Comparison of ENCODE assay signal across 14 cellular contexts in genomic region chr10:110861476-110861875, GRCh38. TPM values are rescaled to one million over a fixed set of nuclear protein-coding genes. Genes with fewer than 3 reads are reported as not detected.
DNase-seq lines count a peak whose midpoint lies in the region; ATAC-seq and TF ChIP-seq lines count a peak whose summit lies in the region.
"Had no signal": no experiment of that assay in that cellular context is flagged by ENCODE, and none has a peak within 500 bp of the region (broad histone marks: within the 10 kb centered on the region; RNA-seq: fewer than 3 reads in every experiment).

No MANE protein-coding gene starts in this region.

- H3K27ac ChIP-seq in HL-60 (replicated peaks) (peak overlapping the region; percentile 86), hepatocyte (peak overlapping the region; percentile 95)

- intact Hi-C loops in activated CD4-positive, alpha-beta memory T cell treated with anti-CD3 and anti-CD28 coated beads for 36 hours (cut with micrococcal nuclease), result loop anchor here (5.0 to 10.0 kb wide), 2 partner anchors 131 to 447 kb away; no protein-coding TSS in a partner anchor

- H3K4me3 ChIP-seq in HL-60 (replicated peaks; ENCODE audit: insufficient read depth, low read length) (no peak overlapping the region), hepatocyte (no peak overlapping the region)
- H3K4me3 ChIP-seq: esophagus muscularis mucosa, right atrium auricular region had no signal

- H3K27me3 ChIP-seq in HL-60 (ENCODE audit: insufficient read depth, poor library complexity, severe bottlenecking) (no peaks in the 10 kb centered on the region), hepatocyte (no peaks in the 10 kb centered on the region)
- H3K27me3 ChIP-seq: esophagus muscularis mucosa, right atrium auricular region had no signal

- H3K36me3 Mint-ChIP-seq in activated CD4-positive, alpha-beta memory T cell treated with anti-CD3 and anti-CD28 coated beads for 36 hours, result peaks cover 1% of the 10 kb centered on the region
- H3K36me3 Mint-ChIP-seq in stimulated activated naive CD8-positive, alpha-beta T cell treated with anti-CD3 and anti-CD28 coated beads, Interleukin-15, Interleukin-2, amounts not matched to agents 100 ng/mL and 50 ng/mL, for 24 hours (ENCODE audit: low read depth), result no peaks in the 10 kb centered on the region
- H3K36me3 Mint-ChIP-seq: mesothelial cell of epicardium, WTC11 had no signal

- H3K4me3 Mint-ChIP-seq in activated CD4-positive, alpha-beta memory T cell treated with anti-CD3 and anti-CD28 coated beads for 36 hours, result no peak overlapping the region
- H3K4me3 Mint-ChIP-seq in stimulated activated naive CD8-positive, alpha-beta T cell treated with anti-CD3 and anti-CD28 coated beads, Interleukin-15, Interleukin-2, amounts not matched to agents 100 ng/mL and 50 ng/mL, for 24 hours, result no peak overlapping the region
- H3K4me3 Mint-ChIP-seq: mesothelial cell of epicardium, WTC11 had no signal

- no peaks in the 10 kb centered on the region for H3K9me3 Mint-ChIP-seq in activated CD4-positive, alpha-beta memory T cell treated with anti-CD3 and anti-CD28 coated beads for 36 hours
- no peaks in the 10 kb centered on the region for H3K9me3 Mint-ChIP-seq in stimulated activated naive CD8-positive, alpha-beta T cell treated with anti-CD3 and anti-CD28 coated beads, Interleukin-15, Interleukin-2, amounts not matched to agents 100 ng/mL and 50 ng/mL, for 24 hours
- H3K9me3 Mint-ChIP-seq: mesothelial cell of epicardium, WTC11 had no signal

- CTCF ChIA-PET in activated CD4-positive, alpha-beta memory T cell treated with anti-CD3 and anti-CD28 coated beads for 36 hours (lab: Charles Lee), result interaction anchor here (1.3 kb wide), 1 partner anchor 10 kb away, joined by 6 read pairs; the partner anchor contains the start of gene PDCD4

- no peak for ATAC-seq in GM19467 (IDR thresholded peaks at IDR 0.05; ENCODE audit: unreplicated experiment)
- ATAC-seq: WTC11 had no signal

- no peaks in the 10 kb centered on the region for H3K9me2 ChIP-seq in hepatocyte (replicated peaks; ENCODE audit: insufficient read depth)

- H2AFZ ChIP-seq in hepatocyte, result no peak overlapping the region

- peaks cover 86% of the 10 kb centered on the region for H3K4me1 Mint-ChIP-seq in activated CD4-positive, alpha-beta memory T cell treated with anti-CD3 and anti-CD28 coated beads for 36 hours (ENCODE audit: low read depth)
- H3K4me1 Mint-ChIP-seq in stimulated activated naive CD8-positive, alpha-beta T cell treated with anti-CD3 and anti-CD28 coated beads, Interleukin-15, Interleukin-2, amounts not matched to agents 100 ng/mL and 50 ng/mL, for 24 hours (ENCODE audit: low read depth), result peaks cover 94% of the 10 kb centered on the region

- no peaks in the 10 kb centered on the region for H3K36me3 ChIP-seq in hepatocyte (replicated peaks; ENCODE audit: insufficient read depth, low read depth)
- H3K36me3 ChIP-seq: esophagus muscularis mucosa, right atrium auricular region had no signal

- WGBS in hepatocyte (ENCODE audit: low lambda C conversion rate, missing lambda C conversion rate), result 99% methylated on average over 2 of the region's 2 CpGs

- no peaks in the 10 kb centered on the region for H3K79me2 ChIP-seq in hepatocyte

- DNase-seq in HL-60 (ENCODE audit: low read depth in 1 of 2, low spot score in 1 of 2) (no peak), hepatocyte (ENCODE audit: low spot score) (no peak), glomerular visceral epithelial cell (ENCODE audit: extremely low spot score) (no peak), NCI-H2107 (lab: John Stamatoyannopoulos, UW) (no peak)
- DNase-seq in activated CD4-positive, alpha-beta memory T cell treated with anti-CD3 and anti-CD28 coated beads for 36 hours, result no peak
- no peak for DNase-seq in stimulated activated CD4-positive, alpha-beta T cell treated with anti-CD3 and anti-CD28 coated beads, Interleukin-4, amount 100 ng/mL, for 24 hours
- DNase-seq: Kasumi-1, NCI-H2081 had no signal

- no peaks in the 10 kb centered on the region for H4K20me1 ChIP-seq in hepatocyte (ENCODE audit: insufficient read depth, poor library complexity, severe bottlenecking)

- H3K9me3 ChIP-seq in hepatocyte (ENCODE audit: low read depth), result no peaks in the 10 kb centered on the region
- H3K9me3 ChIP-seq: esophagus muscularis mucosa, right atrium auricular region had no signal

- H3K27me3 Mint-ChIP-seq in activated CD4-positive, alpha-beta memory T cell treated with anti-CD3 and anti-CD28 coated beads for 36 hours, result no peaks in the 10 kb centered on the region
- H3K27me3 Mint-ChIP-seq in stimulated activated naive CD8-positive, alpha-beta T cell treated with anti-CD3 and anti-CD28 coated beads, Interleukin-15, Interleukin-2, amounts not matched to agents 100 ng/mL and 50 ng/mL, for 24 hours, result no peaks in the 10 kb centered on the region

- H3K4me2 ChIP-seq in hepatocyte, result no peak overlapping the region

- POLR2A ChIA-PET in activated CD4-positive, alpha-beta memory T cell treated with anti-CD3 and anti-CD28 coated beads for 36 hours (lab: Charles Lee), result interaction anchor here (1.0 to 1.8 kb wide), 5 partner anchors 8 to 87 kb away, joined by 3 to 7 read pairs (median 4); partner anchors contain the start of genes BBIP1, PDCD4 and SHOC2

- H3K4me1 ChIP-seq in hepatocyte (ENCODE audit: insufficient read depth), result peaks cover 71% of the 10 kb centered on the region

- peak overlapping the region; percentile 95 for H3K27ac Mint-ChIP-seq in activated CD4-positive, alpha-beta memory T cell treated with anti-CD3 and anti-CD28 coated beads for 36 hours
- H3K27ac Mint-ChIP-seq in stimulated activated naive CD8-positive, alpha-beta T cell treated with anti-CD3 and anti-CD28 coated beads, Interleukin-15, Interleukin-2, amounts not matched to agents 100 ng/mL and 50 ng/mL, for 24 hours, result peak overlapping the region; percentile 95
- H3K27ac Mint-ChIP-seq: mesothelial cell of epicardium, WTC11 had no signal

- no peak for TF ChIP-seq CTCF in HL-60 (IDR thresholded peaks at IDR 0.05; ENCODE audit: insufficient read depth, low read length)
- no peak for TF ChIP-seq CTCF in hepatocyte (IDR thresholded peaks at IDR 0.05; ENCODE audit: poor library complexity)

RNA-seq across cellular contexts. Expression of gene PDCD4, which starts 10.3 kb away (rescaled TPM):
- total RNA-seq in activated CD4-positive, alpha-beta memory T cell treated with anti-CD3 and anti-CD28 coated beads for 36 hours, result 100 to 1,000 TPM; 123 to 141 TPM
- total RNA-seq in hepatocyte, result 246 and 315 TPM in 2 replicates
- polyA plus RNA-seq in hepatocyte, result 791 and 862 TPM in 2 replicates

RNA-seq across cellular contexts. Expression of gene BBIP1, which starts 57.5 kb away (rescaled TPM):
- 10 to 100 TPM; 36.4 to 43.9 TPM for total RNA-seq in activated CD4-positive, alpha-beta memory T cell treated with anti-CD3 and anti-CD28 coated beads for 36 hours
- total RNA-seq in hepatocyte, result 21.2 and 47.9 TPM in 2 replicates
- polyA plus RNA-seq in hepatocyte, result 19.7 and 21.5 TPM in 2 replicates

RNA-seq across cellular contexts. Expression of gene SHOC2, which starts 57.9 kb away (rescaled TPM):
- 10 to 100 TPM; 30.7 to 32.5 TPM for total RNA-seq in activated CD4-positive, alpha-beta memory T cell treated with anti-CD3 and anti-CD28 coated beads for 36 hours
- total RNA-seq in hepatocyte, result 45.2 and 58.9 TPM in 2 replicates
- 23.0 and 27.5 TPM in 2 replicates for polyA plus RNA-seq in hepatocyte
